ENCODE assay signal across 10 cellular contexts in genomic region chr4:145939856-145940255, GRCh38. TPM values are rescaled to one million over a fixed set of nuclear protein-coding genes. Genes with fewer than 3 reads are reported as not detected.
DNase-seq lines count a peak whose midpoint lies in the region; FAIRE-seq and TF ChIP-seq lines count a peak whose summit lies in the region.
"Had no signal": no experiment of that assay in that cellular context is flagged by ENCODE, and none has a peak within 500 bp of the region (broad histone marks: within the 10 kb centered on the region; RNA-seq: fewer than 3 reads in every experiment).

No MANE protein-coding gene starts in this region.

- no peaks in the 10 kb centered on the region for H3K27me3 ChIP-seq in Karpas-422 (ENCODE audit: low read length)
- no peaks in the 10 kb centered on the region for H3K27me3 ChIP-seq in osteoblast (ENCODE audit: insufficient read depth, low read length)
- H3K27me3 ChIP-seq: upper lobe of left lung had no signal

- peak overlapping the region in 4 of 5 experiments; percentile 89 to 97 (median 90) for H3K4me3 Mint-ChIP-seq in brain

- H3K4me3 ChIP-seq in Karpas-422 (ENCODE audit: low read length) = peak overlapping the region; percentile 90
- no peak overlapping the region for H3K4me3 ChIP-seq in osteoblast (ENCODE audit: insufficient read depth, low read length)

- peaks cover 0 to 9% (median 0%) of the 10 kb centered on the region in 5 experiments for H3K9me3 Mint-ChIP-seq in brain

- H4K20me1 ChIP-seq in Karpas-422 (ENCODE audit: insufficient read depth, low read depth, low read length) (no peaks in the 10 kb centered on the region), osteoblast (ENCODE audit: insufficient read depth, low read length) (no peaks in the 10 kb centered on the region)

- H3K4me2 ChIP-seq in Karpas-422 (ENCODE audit: low read depth, low read length, poor library complexity, severe bottlenecking) (peak overlapping the region; percentile 88), osteoblast (ENCODE audit: insufficient read depth, low read length) (peak overlapping the region; percentile 87)

- peak overlapping the region; percentile 32; the same call in 1 of the 2 replicates for H2AFZ ChIP-seq in Karpas-422 (ENCODE audit: low read length)
- H2AFZ ChIP-seq in osteoblast (ENCODE audit: low read length) = no peak overlapping the region

- no peaks in the 10 kb centered on the region for H3K9me2 ChIP-seq in Karpas-422 (replicated peaks; ENCODE audit: insufficient read depth, low read length)

- peak overlapping the region in 2 of 5 experiments; percentile 97 to 98 for H3K27ac Mint-ChIP-seq in brain

- H3K36me3 Mint-ChIP-seq in brain = no peaks in the 10 kb centered on the region

- DNase-seq in EH (ENCODE audit: low read depth) = peak; percentile 60
- peak; percentile 68 for DNase-seq in Karpas-422
- DNase-seq in osteoblast (ENCODE audit: insufficient read length, low spot score, missing footprints) = no peak
- DNase-seq in urothelium cell line (ENCODE audit: low spot score) = no peak
- no peak for DNase-seq in KBM-7
- DNase-seq in H4 (ENCODE audit: low spot score) = no peak
- DNase-seq: activated CD8-positive, alpha-beta memory T cell treated with anti-CD3 and anti-CD28 coated beads, Interleukin-2, amount 50 U/mL, for 48 hours; NCI-H526 treated with DMSO at 0.1 percent for 48 hours; upper lobe of left lung had no signal

- FAIRE-seq in urothelium cell line (lab: Jason Lieb, UNC) = no peak

- H3K9ac ChIP-seq in Karpas-422 (ENCODE audit: low read length) = peak overlapping the region; percentile 95

- in situ Hi-C loops in KBM-7 (cut with MboI; ENCODE audit: low pct_unique_long_range_greater_than_20kb, low sequenced_read_pairs) = no loop called here

- H3K36me3 ChIP-seq in Karpas-422 (ENCODE audit: insufficient read depth, low read length) = no peaks in the 10 kb centered on the region
- H3K36me3 ChIP-seq in osteoblast (ENCODE audit: insufficient read depth, low read length) = no peaks in the 10 kb centered on the region
- H3K36me3 ChIP-seq: upper lobe of left lung had no signal

- H3K4me1 Mint-ChIP-seq in brain = peaks cover 26% of the 10 kb centered on the region

- H3K27me3 Mint-ChIP-seq in brain = peaks cover 11% of the 10 kb centered on the region

- H3K9me3 ChIP-seq in Karpas-422 (ENCODE audit: low read length) (no peaks in the 10 kb centered on the region), osteoblast (ENCODE audit: low read depth, low read length) (no peaks in the 10 kb centered on the region)
- H3K9me3 ChIP-seq: upper lobe of left lung had no signal

- H3K27ac ChIP-seq in Karpas-422 (ENCODE audit: low read length) (peak overlapping the region; percentile 93), osteoblast (ENCODE audit: low read depth, low read length) (peak overlapping the region; percentile 69)
- H3K27ac ChIP-seq: upper lobe of left lung had no signal

- TF ChIP-seq CTCF in brain (conservative IDR thresholded peaks at IDR 0.05) (no peak), osteoblast (IDR thresholded peaks at IDR 0.05; ENCODE audit: extremely low read depth, low read depth, low read length) (no peak)

- H3K4me1 ChIP-seq in Karpas-422 (ENCODE audit: low read length) = peaks cover 28% of the 10 kb centered on the region
- H3K4me1 ChIP-seq in osteoblast (ENCODE audit: insufficient read depth, low read length) = peaks cover 21% of the 10 kb centered on the region

- H3K79me2 ChIP-seq in Karpas-422 (ENCODE audit: low read length) (peaks cover 30% of the 10 kb centered on the region), osteoblast (ENCODE audit: insufficient read depth, low read length) (peaks cover 17% of the 10 kb centered on the region)

RNA-seq across cellular contexts. Expression of gene ZNF827, which starts 1.2 kb away (rescaled TPM):
- 44.6 and 70.4 TPM in 2 replicates for total RNA-seq in Karpas-422 (2014; rRNA removed; shearing (Covaris generic); ENCODE audit: low replicate concordance)
- polyA plus RNA-seq in brain (ENCODE audit: insufficient read depth, low read depth, low replicate concordance) = 9.0 TPM
- total RNA-seq in osteoblast = 16.3 and 20.0 TPM in 2 replicates
- 5.2 and 6.7 TPM in 2 replicates for total RNA-seq in H4 (2014; rRNA removed; shearing (Covaris generic))

Comparison
In these comparisons a context has a peak if more than half of its experiments do, and no peak if none do; other contexts are left out.
1. DNase-seq: peak in EH (single experiment) and Karpas-422 (single experiment); none in osteoblast (single experiment), urothelium cell line (single experiment), KBM-7 (single experiment) and H4 (single experiment).